ENCODE assay signal across 2 cellular contexts in genomic region chr16:86345521-86345920, GRCh38.
A peak's percentile ranks its signal among the peaks of the same experiment; 100 is the strongest.
TF ChIP-seq lines count a peak whose summit lies in the region.

No MANE protein-coding gene starts in this region.

TF ChIP-seq in H1, 55 proteins besides CTCF, POLR2A, EP300 and RAD21 (continued from another document):
- 0 out of 2 replicates have a peak, but pooled peaks have one; percentile 56 for TF ChIP-seq ATF2 (IDR thresholded peaks at IDR 0.05; ENCODE audit: low read length)
- no peak for TF ChIP-seq CBX8 (IDR thresholded peaks at IDR 0.05; ENCODE audit: borderline replicate concordance, low read depth, low read length)
TF ChIP-seq in H1: peak in this region for 2.

TF ChIP-seq in HepG2, 621 proteins besides CTCF, POLR2A, EP300 and RAD21 (continued from another document):
- TF ChIP-seq ZFP91 (CRISPR knock-in tag; IDR thresholded peaks at IDR 0.05; ENCODE audit: borderline replicate concordance), result no peak
